In the genomic region with DNA sequence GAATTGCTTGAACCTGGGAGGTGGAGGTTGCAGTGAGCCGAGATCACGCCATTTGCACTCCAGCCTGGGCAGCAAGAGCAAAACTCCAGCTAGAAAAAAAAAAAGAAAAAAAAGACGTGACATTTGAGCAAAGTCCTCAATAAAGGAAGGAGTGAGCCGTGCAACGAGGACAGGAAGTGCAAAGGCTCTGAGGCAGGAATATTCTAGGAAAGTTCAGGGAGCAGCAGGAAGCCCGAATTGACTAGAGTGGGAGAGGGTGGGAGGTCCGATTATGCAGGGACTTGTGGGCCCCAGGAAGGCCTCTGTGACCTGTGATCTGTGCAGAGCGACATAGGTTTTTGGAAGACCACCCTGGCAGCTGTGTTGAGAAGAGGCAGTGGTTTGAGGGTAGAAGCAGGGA, we compare ENCODE assay signal across 17 cellular contexts. TPM values are rescaled to one million over a fixed set of nuclear protein-coding genes. Genes with fewer than 3 reads are reported as not detected.
A peak's percentile ranks its signal among the peaks of the same experiment; 100 is the strongest.
DNase-seq lines count a peak whose midpoint lies in the region; ATAC-seq, FAIRE-seq and TF ChIP-seq lines count a peak whose summit lies in the region.
"Had no signal": no experiment of that assay in that cellular context is flagged by ENCODE, and none has a peak within 500 bp of the region (broad histone marks: within the 10 kb centered on the region; RNA-seq: fewer than 3 reads in every experiment).

No MANE protein-coding gene starts in this region.

- POLR2A ChIA-PET in activated CD8-positive, alpha-beta T cell treated with anti-CD3 and anti-CD28 coated beads, Interleukin-2, amount 10 ng/mL, durations not matched to agents 7 days and 5 days (lab: Charles Lee), result interaction anchor here (1.5 kb wide), 1 partner anchor 44 kb away, joined by 4 read pairs; no protein-coding TSS in a partner anchor

- H3K4me1 Mint-ChIP-seq in activated CD8-positive, alpha-beta T cell treated with anti-CD3 and anti-CD28 coated beads, Interleukin-2, amount 10 ng/mL, durations not matched to agents 7 days and 5 days (ENCODE audit: low read depth), result peaks cover 43% of the 10 kb centered on the region
- H3K4me1 Mint-ChIP-seq in stimulated activated naive B cell treated with anti-CD40 and anti-IgM and Interleukin-4, amounts not matched to agents 10 μg/mL and 1 μg/mL and 100 μg/mL, for 72 hours, result peaks cover 17 to 29% of the 10 kb centered on the region in 2 donors

- no peaks in the 10 kb centered on the region for H3K27me3 Mint-ChIP-seq in activated CD8-positive, alpha-beta T cell treated with anti-CD3 and anti-CD28 coated beads, Interleukin-2, amount 10 ng/mL, durations not matched to agents 7 days and 5 days (ENCODE audit: low read depth)
- H3K27me3 Mint-ChIP-seq in stimulated activated naive B cell treated with anti-CD40 and anti-IgM and Interleukin-4, amounts not matched to agents 10 μg/mL and 1 μg/mL and 100 μg/mL, for 72 hours, result no peaks in the 10 kb centered on the region

- no peak for ATAC-seq in activated CD8-positive, alpha-beta T cell treated with anti-CD3 and anti-CD28 coated beads, Interleukin-2, amount 10 ng/mL, durations not matched to agents 7 days and 5 days
- no peak for ATAC-seq in stimulated activated naive B cell treated with anti-CD40 and anti-IgM and Interleukin-4, amounts not matched to agents 10 μg/mL and 1 μg/mL and 100 μg/mL, for 72 hours (replicated peaks)
- ATAC-seq in GM19023 (IDR thresholded peaks at IDR 0.05; ENCODE audit: unreplicated experiment) (no peak), GM21360 (IDR thresholded peaks at IDR 0.05; ENCODE audit: unreplicated experiment) (no peak)

- DNase-seq in activated CD8-positive, alpha-beta memory T cell treated with anti-CD3 and anti-CD28 coated beads for 24 hours, result peak; percentile 33
- DNase-seq in activated CD8-positive, alpha-beta memory T cell treated with anti-CD3 and anti-CD28 coated beads, Interleukin-2, amount 50 U/mL, for 48 hours, result no peak
- DNase-seq in activated CD8-positive, alpha-beta T cell treated with anti-CD3 and anti-CD28 coated beads, Interleukin-2, amount 10 ng/mL, durations not matched to agents 7 days and 5 days, result no peak
- DNase-seq in kidney (peak; percentile 12), NCI-H2081 (lab: John Stamatoyannopoulos, UW) (no peak)
- no peak for DNase-seq in stimulated activated naive B cell treated with anti-CD40 and anti-IgM and Interleukin-4, amounts not matched to agents 10 μg/mL and 1 μg/mL and 100 μg/mL, for 72 hours
- DNase-seq: amygdala; GDM1; NCI-H2107; retina; stimulated activated CD4-positive, alpha-beta T cell treated with anti-CD3 and anti-CD28 coated beads, Interleukin-2, amount 100 ng/mL, for 48 hours had no signal

- no peak overlapping the region for H3K4me3 Mint-ChIP-seq in activated CD8-positive, alpha-beta T cell treated with anti-CD3 and anti-CD28 coated beads, Interleukin-2, amount 10 ng/mL, durations not matched to agents 7 days and 5 days
- no peak overlapping the region for H3K4me3 Mint-ChIP-seq in stimulated activated naive B cell treated with anti-CD40 and anti-IgM and Interleukin-4, amounts not matched to agents 10 μg/mL and 1 μg/mL and 100 μg/mL, for 72 hours

- H3K9me3 ChIP-seq in kidney (ENCODE audit: control insufficient read depth in 1 of 2, low read length in 2 of 2), result no peaks in the 10 kb centered on the region

- TF ChIP-seq CTCF in kidney (IDR thresholded peaks at IDR 0.05; ENCODE audit: borderline replicate concordance, extremely low read depth, insufficient read depth), result no peak

- H3K36me3 Mint-ChIP-seq in activated CD8-positive, alpha-beta T cell treated with anti-CD3 and anti-CD28 coated beads, Interleukin-2, amount 10 ng/mL, durations not matched to agents 7 days and 5 days (ENCODE audit: low read depth), result peaks cover 62% of the 10 kb centered on the region
- peaks cover 52 to 64% of the 10 kb centered on the region in 2 donors for H3K36me3 Mint-ChIP-seq in stimulated activated naive B cell treated with anti-CD40 and anti-IgM and Interleukin-4, amounts not matched to agents 10 μg/mL and 1 μg/mL and 100 μg/mL, for 72 hours

- H3K9me3 Mint-ChIP-seq in activated CD8-positive, alpha-beta T cell treated with anti-CD3 and anti-CD28 coated beads, Interleukin-2, amount 10 ng/mL, durations not matched to agents 7 days and 5 days (ENCODE audit: insufficient read depth), result no peaks in the 10 kb centered on the region
- no peaks in the 10 kb centered on the region for H3K9me3 Mint-ChIP-seq in stimulated activated naive B cell treated with anti-CD40 and anti-IgM and Interleukin-4, amounts not matched to agents 10 μg/mL and 1 μg/mL and 100 μg/mL, for 72 hours

- H3K27ac Mint-ChIP-seq in activated CD8-positive, alpha-beta T cell treated with anti-CD3 and anti-CD28 coated beads, Interleukin-2, amount 10 ng/mL, durations not matched to agents 7 days and 5 days, result peak overlapping the region; percentile 71
- peak overlapping the region; percentile 84 for H3K27ac Mint-ChIP-seq in stimulated activated naive B cell treated with anti-CD40 and anti-IgM and Interleukin-4, amounts not matched to agents 10 μg/mL and 1 μg/mL and 100 μg/mL, for 72 hours

- H3K4me3 ChIP-seq in kidney (ENCODE audit: low read length in 2 of 2), result no peak overlapping the region
- H3K4me3 ChIP-seq: hepatocyte had no signal

- no peak overlapping the region for H3K9ac ChIP-seq in kidney (ENCODE audit: low read length in 2 of 2)

- H3K4me1 ChIP-seq in kidney (ENCODE audit: control insufficient read depth in 1 of 2, insufficient read depth in 1 of 2, low read depth in 1 of 2, low read length in 2 of 2), result peaks cover 12 to 15% of the 10 kb centered on the region in 2 donors

- H3K27ac ChIP-seq in kidney (ENCODE audit: low read depth in 2 of 2, low read length in 2 of 2), result no peak overlapping the region
- H3K27ac ChIP-seq: hepatocyte had no signal

- peaks cover 30 to 40% of the 10 kb centered on the region in 2 donors for H3K36me3 ChIP-seq in kidney (ENCODE audit: control insufficient read depth in 1 of 2, insufficient read depth in 2 of 2, low read length in 2 of 2)

- no peak for FAIRE-seq in kidney (lab: Jason Lieb, UNC)

- CTCF ChIA-PET in activated CD8-positive, alpha-beta T cell treated with anti-CD3 and anti-CD28 coated beads, Interleukin-2, amount 10 ng/mL, durations not matched to agents 7 days and 5 days (lab: Charles Lee), result interaction anchor here (0.7 to 1.3 kb wide), 3 partner anchors 9 to 31 kb away, joined by 4 read pairs; a partner anchor contains a TSS

- intact Hi-C loops in kidney (cut with DNase I), result no loop called here

RNA-seq across cellular contexts. Expression of a gene that starts 46.9 kb away (rescaled TPM):
- total RNA-seq in activated CD8-positive, alpha-beta T cell treated with anti-CD3 and anti-CD28 coated beads, Interleukin-2, amount 10 ng/mL, durations not matched to agents 7 days and 5 days, result 100 to 1,000 TPM; 268 to 276 TPM
- 138 TPM for total RNA-seq in kidney
- 62.5 TPM for polyA plus RNA-seq in kidney (ENCODE audit: insufficient read depth, low read depth, low replicate concordance)

RNA-seq across cellular contexts. Expression of a gene that starts 50.4 kb away (rescaled TPM):
- not detected for total RNA-seq in activated CD8-positive, alpha-beta T cell treated with anti-CD3 and anti-CD28 coated beads, Interleukin-2, amount 10 ng/mL, durations not matched to agents 7 days and 5 days
- not detected for total RNA-seq in kidney
- polyA plus RNA-seq in kidney (ENCODE audit: insufficient read depth, low read depth, low replicate concordance), result not detected
- total RNA-seq: A673, hepatocyte, MCF 10A, urinary bladder had no signal
- polyA plus RNA-seq: hepatocyte, urinary bladder had no signal

Comparison
In these comparisons a context has a peak if more than half of its experiments do, and no peak if none do; other contexts are left out.
1. DNase-seq: peak in activated CD8-positive, alpha-beta memory T cell treated with anti-CD3 and anti-CD28 coated beads for 24 hours (single experiment) and kidney (single experiment); none in activated CD8-positive, alpha-beta memory T cell treated with anti-CD3 and anti-CD28 coated beads, Interleukin-2, amount 50 U/mL, for 48 hours (single experiment), activated CD8-positive, alpha-beta T cell treated with anti-CD3 and anti-CD28 coated beads, Interleukin-2, amount 10 ng/mL, durations not matched to agents 7 days and 5 days (single experiment), stimulated activated naive B cell treated with anti-CD40 and anti-IgM and Interleukin-4, amounts not matched to agents 10 μg/mL and 1 μg/mL and 100 μg/mL, for 72 hours (single experiment) and NCI-H2081 (0 of 2).